Comparison of ENCODE assay signal across 24 cellular contexts in genomic region chr7:27386581-27386980, GRCh38.
"Had no signal": no experiment of that assay in that cellular context is flagged by ENCODE, and none has a peak within 500 bp of the region (broad histone marks: within the 10 kb centered on the region; RNA-seq: fewer than 3 reads in every experiment).

No MANE protein-coding gene starts in this region.

- H3K4me3 ChIP-seq: colonic mucosa, esophagus squamous epithelium, gastrocnemius medialis, heart right ventricle, left lung, lower lobe of right lung, mucosa of descending colon had no signal

- DNase-seq: colonic mucosa; cortex of kidney; effector CD8-positive, alpha-beta T cell; effector memory CD8-positive, alpha-beta T cell; endodermal cell; erythroblast; esophagus squamous epithelium; foreskin fibroblast; foreskin melanocyte; gastrocnemius medialis; glutamatergic neuron; head of caudate nucleus; heart right ventricle; hippocampal formation; left cardiac atrium; left lung; left ventricle myocardium superior; lower lobe of right lung; mesenchymal stem cell; mucosa of descending colon had no signal

- ATAC-seq: effector memory CD8-positive, alpha-beta T cell; esophagus mucosa; gastrocnemius medialis; heart right ventricle; left cardiac atrium; left lung; left ventricle myocardium superior; lower lobe of right lung; mucosa of descending colon had no signal

- H3K27ac ChIP-seq: colonic mucosa, epithelial cell of prostate, esophagus squamous epithelium, gastrocnemius medialis, heart right ventricle, left lung, lower lobe of right lung had no signal

- H3K4me1 Mint-ChIP-seq: endodermal cell had no signal

- H3K4me1 ChIP-seq: colonic mucosa, esophagus squamous epithelium, gastrocnemius medialis, left lung, lower lobe of right lung had no signal

- H3K27me3 ChIP-seq: colonic mucosa, gastrocnemius medialis had no signal

- H3K36me3 ChIP-seq: colonic mucosa, esophagus squamous epithelium, gastrocnemius medialis, heart right ventricle, left lung, lower lobe of right lung had no signal

- H3K4me3 Mint-ChIP-seq: dendritic cell treated with granulocyte-macrophage colony-stimulating factor and Interleukin-4, amounts not matched to agents 40 ng/mL and 50 ng/mL, for 4 days; effector memory CD8-positive, alpha-beta T cell; endodermal cell; mesothelial cell of epicardium had no signal

- H3K27ac Mint-ChIP-seq: dendritic cell treated with granulocyte-macrophage colony-stimulating factor and Interleukin-4, amounts not matched to agents 40 ng/mL and 50 ng/mL, for 4 days; effector memory CD8-positive, alpha-beta T cell; endodermal cell; mesothelial cell of epicardium had no signal

- H3K9me3 Mint-ChIP-seq: dendritic cell treated with granulocyte-macrophage colony-stimulating factor and Interleukin-4, amounts not matched to agents 40 ng/mL and 50 ng/mL, for 4 days; effector memory CD8-positive, alpha-beta T cell; endodermal cell had no signal

- H3K9me3 ChIP-seq: colonic mucosa, esophagus squamous epithelium, gastrocnemius medialis, heart right ventricle, left lung, lower lobe of right lung, mucosa of descending colon had no signal

- H3K36me3 Mint-ChIP-seq: mesothelial cell of epicardium had no signal
